ENCODE assay signal across 9 cellular contexts in genomic region chr11:9662273-9662672, GRCh38.
DNase-seq lines count a peak whose midpoint lies in the region; ATAC-seq, FAIRE-seq and TF ChIP-seq lines count a peak whose summit lies in the region.
"Had no signal": no experiment of that assay in that cellular context is flagged by ENCODE, and none has a peak within 500 bp of the region (broad histone marks: within the 10 kb centered on the region; RNA-seq: fewer than 3 reads in every experiment).

No MANE protein-coding gene starts in this region.

- TF ChIP-seq CTCF in D721Med (IDR thresholded peaks at IDR 0.05; ENCODE audit: insufficient read depth, missing control alignments), result no peak

- no peak overlapping the region for H3K27ac Mint-ChIP-seq in stimulated activated effector memory CD8-positive, alpha-beta T cell treated with anti-CD3 and anti-CD28 coated beads, Interleukin-12 subunit alpha, Interleukin-12 subunit beta, amount 100 ng/mL, for 72 hours

- H3K9me3 Mint-ChIP-seq in stimulated activated effector memory CD8-positive, alpha-beta T cell treated with anti-CD3 and anti-CD28 coated beads, Interleukin-12 subunit alpha, Interleukin-12 subunit beta, amount 100 ng/mL, for 72 hours, result peaks cover 8% of the 10 kb centered on the region

- DNase-seq in DMS53 (lab: John Stamatoyannopoulos, UW) (peak; percentile 14), DMS53 treated with DMSO at 0.1 percent for 48 hours (lab: John Stamatoyannopoulos, UW; ENCODE audit: unreplicated experiment) (no peak), RCC 7860 (ENCODE audit: low spot score) (peak; percentile 11), glomerular visceral epithelial cell (ENCODE audit: extremely low spot score) (peak; percentile 25), NCI-H1417 treated with DMSO at 0.1 percent for 48 hours (lab: John Stamatoyannopoulos, UW) (no peak), D721Med (ENCODE audit: insufficient read length, low spot score) (no peak), NCI-H2081 (lab: John Stamatoyannopoulos, UW) (no peak)
- no peak for DNase-seq in stimulated activated effector memory CD8-positive, alpha-beta T cell treated with anti-CD3 and anti-CD28 coated beads, Interleukin-12 subunit alpha, Interleukin-12 subunit beta, amount 100 ng/mL, for 72 hours (ENCODE audit: low spot score in 2 of 2)
- DNase-seq: stimulated activated CD4-positive, alpha-beta T cell treated with anti-CD3 and anti-CD28 coated beads, Interleukin-2, amount 100 ng/mL, for 48 hours had no signal

- H3K36me3 Mint-ChIP-seq in stimulated activated effector memory CD8-positive, alpha-beta T cell treated with anti-CD3 and anti-CD28 coated beads, Interleukin-12 subunit alpha, Interleukin-12 subunit beta, amount 100 ng/mL, for 72 hours, result peaks cover 12% of the 10 kb centered on the region

- ATAC-seq in stimulated activated effector memory CD8-positive, alpha-beta T cell treated with anti-CD3 and anti-CD28 coated beads, Interleukin-12 subunit alpha, Interleukin-12 subunit beta, amount 100 ng/mL, for 72 hours, result no peak

- peaks cover 8% of the 10 kb centered on the region for H3K4me1 Mint-ChIP-seq in stimulated activated effector memory CD8-positive, alpha-beta T cell treated with anti-CD3 and anti-CD28 coated beads, Interleukin-12 subunit alpha, Interleukin-12 subunit beta, amount 100 ng/mL, for 72 hours

- peak overlapping the region; percentile 83 for H3K4me3 Mint-ChIP-seq in stimulated activated effector memory CD8-positive, alpha-beta T cell treated with anti-CD3 and anti-CD28 coated beads, Interleukin-12 subunit alpha, Interleukin-12 subunit beta, amount 100 ng/mL, for 72 hours

- FAIRE-seq in RCC 7860 (lab: Jason Lieb, UNC), result no peak
- FAIRE-seq in D721Med (lab: Jason Lieb, UNC), result no peak

Comparison
In these comparisons a context has a peak if more than half of its experiments do, and no peak if none do; other contexts are left out.
1. DNase-seq: peak in DMS53 (single experiment), RCC 7860 (single experiment) and glomerular visceral epithelial cell (single experiment); none in DMS53 treated with DMSO at 0.1 percent for 48 hours (single experiment), stimulated activated effector memory CD8-positive, alpha-beta T cell treated with anti-CD3 and anti-CD28 coated beads, Interleukin-12 subunit alpha, Interleukin-12 subunit beta, amount 100 ng/mL, for 72 hours (0 of 2), NCI-H1417 treated with DMSO at 0.1 percent for 48 hours (single experiment), D721Med (single experiment) and NCI-H2081 (0 of 2).